20 cellular contexts compared by ENCODE assay signal in the genomic region with DNA sequence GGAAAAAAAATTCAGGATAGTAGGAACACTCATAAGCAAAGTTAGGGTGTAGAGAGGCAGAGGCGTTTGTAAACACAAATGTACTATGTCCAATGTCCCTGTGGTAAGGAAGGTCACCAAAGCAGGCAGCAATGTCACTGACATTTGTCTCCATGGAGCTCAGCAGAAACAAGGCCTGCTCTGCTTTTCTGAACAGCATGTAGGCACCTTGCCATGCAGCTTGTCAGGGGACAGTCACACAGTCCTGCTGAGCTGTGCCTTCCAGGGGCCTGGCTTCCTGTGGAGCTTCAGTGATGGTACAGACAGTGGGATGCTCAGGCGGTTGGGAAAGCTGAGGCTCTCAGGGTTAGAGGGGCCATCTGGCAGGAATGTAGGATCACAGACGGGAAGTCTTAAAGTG.
DNase-seq lines count a peak whose midpoint lies in the region; ATAC-seq and TF ChIP-seq lines count a peak whose summit lies in the region.
"Had no signal": no experiment of that assay in that cellular context is flagged by ENCODE, and none has a peak within 500 bp of the region (broad histone marks: within the 10 kb centered on the region; RNA-seq: fewer than 3 reads in every experiment).

No MANE protein-coding gene starts in this region.

- DNase-seq in HT-29 (ENCODE audit: low spot score) (peak; percentile 53), NCI-H524 treated with DMSO at 0.1 percent for 48 hours (lab: John Stamatoyannopoulos, UW) (peak; percentile 59), heart right ventricle (peak; percentile 56 to 77), neural crest cell (ENCODE audit: low read depth, low spot score) (peak; percentile 1), hypothalamus (lab: John Stamatoyannopoulos, UW) (no peak), NCI-H446 (lab: John Stamatoyannopoulos, UW) (no peak), ureter (ENCODE audit: low spot score) (no peak)
- DNase-seq: activated CD4-positive, CD25-positive, alpha-beta regulatory T cell; CD8-positive, alpha-beta T cell; MM.1S; NCI-H187; NCI-H510A treated with DMSO at 0.1 percent for 48 hours; nucleus accumbens; SIG-M5; T-helper 17 cell; tibial artery had no signal

- H3K27ac ChIP-seq in heart right ventricle, result peak overlapping the region in 6 of 10 donors; percentile 10 to 80 (median 44)
- H3K27ac ChIP-seq: HL-60, tibial artery had no signal

- H3K36me3 ChIP-seq in heart right ventricle, result no peaks in the 10 kb centered on the region
- H3K36me3 ChIP-seq: tibial artery had no signal

- intact Hi-C loops in heart right ventricle (cut with DNase I), result loop anchor here in 1 of 10 donors (10.0 kb wide), 1 partner anchor 112 kb away; no protein-coding TSS in a partner anchor

- H3K4me1 Mint-ChIP-seq in neural crest cell, result peaks cover 12% of the 10 kb centered on the region

- TF ChIP-seq CTCF in heart right ventricle (IDR thresholded peaks at IDR 0.05), result no peak
- no peak for TF ChIP-seq CTCF in neural crest cell (conservative IDR thresholded peaks at IDR 0.05)

- peaks cover 0 to 5% (median 0%) of the 10 kb centered on the region in 11 donors for H3K9me3 ChIP-seq in heart right ventricle
- H3K9me3 ChIP-seq: tibial artery had no signal

- no peak overlapping the region for H3K4me3 ChIP-seq in heart right ventricle
- H3K4me3 ChIP-seq: tibial artery had no signal

- no peak overlapping the region for H3K27ac Mint-ChIP-seq in neural crest cell (ENCODE audit: unreplicated experiment)
- H3K27ac Mint-ChIP-seq: activated naive CD4-positive, alpha-beta T cell treated with anti-CD3 and anti-CD28 coated beads, Interleukin-2, amount 50 U/mL, for 72 hours; CD8-positive, alpha-beta T cell; stimulated activated effector memory CD8-positive, alpha-beta T cell treated with anti-CD3 and anti-CD28 coated beads, Interleukin-12 subunit alpha, Interleukin-12 subunit beta, amount 100 ng/mL, for 72 hours; T-helper 17 cell had no signal

- WGBS in heart right ventricle, 2 donors, result 17 to 25% methylated on average over 3 of the region's 3 CpGs

- H3K4me3 Mint-ChIP-seq in neural crest cell, result no peak overlapping the region
- H3K4me3 Mint-ChIP-seq: CD8-positive, alpha-beta T cell; stimulated activated effector memory CD8-positive, alpha-beta T cell treated with anti-CD3 and anti-CD28 coated beads, Interleukin-12 subunit alpha, Interleukin-12 subunit beta, amount 100 ng/mL, for 72 hours; T-helper 17 cell had no signal

- peak; percentile 86 to 99 (median 96) for ATAC-seq in heart right ventricle
- ATAC-seq in HG03025 (IDR thresholded peaks at IDR 0.05; ENCODE audit: low FRiP score, unreplicated experiment), result no peak
- ATAC-seq: activated naive CD4-positive, alpha-beta T cell treated with anti-CD3 and anti-CD28 coated beads, Interleukin-2, amount 50 U/mL, for 72 hours; CD8-positive, alpha-beta T cell; stimulated activated effector memory CD8-positive, alpha-beta T cell treated with anti-CD3 and anti-CD28 coated beads, Interleukin-12 subunit alpha, Interleukin-12 subunit beta, amount 100 ng/mL, for 72 hours; T-helper 17 cell had no signal

- no peaks in the 10 kb centered on the region for H3K9me3 Mint-ChIP-seq in neural crest cell
- H3K9me3 Mint-ChIP-seq: CD8-positive, alpha-beta T cell had no signal

- no peaks in the 10 kb centered on the region for H3K27me3 ChIP-seq in heart right ventricle
- H3K27me3 ChIP-seq: tibial artery had no signal

- H3K27me3 Mint-ChIP-seq in neural crest cell (ENCODE audit: low read depth), result no peaks in the 10 kb centered on the region
- H3K27me3 Mint-ChIP-seq: T-helper 17 cell had no signal

- no peaks in the 10 kb centered on the region for H3K36me3 Mint-ChIP-seq in neural crest cell (ENCODE audit: low read depth)
- H3K36me3 Mint-ChIP-seq: CD8-positive, alpha-beta T cell; stimulated activated effector memory CD8-positive, alpha-beta T cell treated with anti-CD3 and anti-CD28 coated beads, Interleukin-12 subunit alpha, Interleukin-12 subunit beta, amount 100 ng/mL, for 72 hours had no signal

- H3K4me1 ChIP-seq in heart right ventricle, result peaks cover 0 to 23% (median 0%) of the 10 kb centered on the region in 9 donors
- H3K4me1 ChIP-seq: tibial artery had no signal

Comparison
In these comparisons a context has a peak if more than half of its experiments do, and no peak if none do; other contexts are left out.
1. DNase-seq: peak in HT-29 (single experiment), NCI-H524 treated with DMSO at 0.1 percent for 48 hours (single experiment), heart right ventricle (2 of 2) and neural crest cell (single experiment); none in hypothalamus (0 of 51), NCI-H446 (0 of 2) and ureter (single experiment).